ENCODE assay signal across 12 cellular contexts in the genomic region with DNA sequence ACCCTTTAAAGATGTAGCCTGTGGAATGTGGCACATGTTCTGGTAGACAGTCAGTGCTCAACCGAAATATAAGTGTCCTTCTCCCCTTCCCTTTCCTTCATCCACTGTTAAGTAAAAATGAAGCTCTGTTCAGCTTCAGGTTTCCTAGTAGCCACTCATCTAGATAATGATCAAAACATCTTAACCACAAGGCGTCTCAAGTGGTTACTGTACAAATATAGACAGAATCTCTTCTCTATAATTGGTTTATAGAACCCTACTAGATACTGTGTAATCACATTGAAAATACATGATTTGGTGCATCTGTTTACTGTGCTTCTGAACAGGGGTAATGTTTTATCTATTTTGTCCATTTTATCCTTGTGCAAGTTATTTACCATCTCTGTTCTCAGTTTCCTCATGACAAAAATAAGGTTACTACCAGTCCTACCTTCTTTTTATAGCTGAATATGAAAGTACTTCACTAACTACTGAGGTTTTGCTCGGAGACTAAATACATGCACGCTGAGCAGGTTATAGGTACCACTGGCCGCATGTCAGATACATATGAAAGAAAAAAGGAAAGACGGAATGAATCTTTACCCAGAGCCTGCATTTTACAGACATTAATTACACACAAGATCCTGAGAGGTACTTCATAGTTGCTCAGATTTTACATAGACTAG. TPM values are rescaled to one million over a fixed set of nuclear protein-coding genes. Genes with fewer than 3 reads are reported as not detected.
DNase-seq lines count a peak whose midpoint lies in the region; ATAC-seq, FAIRE-seq and TF ChIP-seq lines count a peak whose summit lies in the region.
"Had no signal": no experiment of that assay in that cellular context is flagged by ENCODE, and none has a peak within 500 bp of the region (broad histone marks: within the 10 kb centered on the region; RNA-seq: fewer than 3 reads in every experiment).

No MANE protein-coding gene starts in this region.

- H3K79me2 ChIP-seq in DND-41 (ENCODE audit: insufficient read depth, low read length), result no peaks in the 10 kb centered on the region

- no peak overlapping the region for H3K9ac ChIP-seq in DND-41 (ENCODE audit: low read depth, low read length)

- H3K9me3 ChIP-seq in DND-41 (ENCODE audit: insufficient read depth, low read length, severe bottlenecking) (peaks cover 5% of the 10 kb centered on the region), transverse colon (no peaks in the 10 kb centered on the region)
- H3K9me3 ChIP-seq: SJSA1 had no signal

- peak; percentile 68 for ATAC-seq in DND-41 (ENCODE audit: insufficient read depth, low read depth)
- peak; percentile 61 for ATAC-seq in HG02870 (IDR thresholded peaks at IDR 0.05; ENCODE audit: unreplicated experiment)
- ATAC-seq in foreskin keratinocyte, result no peak
- ATAC-seq: activated CD8-positive, alpha-beta T cell treated with anti-CD3 and anti-CD28 coated beads, Interleukin-2, amount 10 ng/mL, durations not matched to agents 7 days and 5 days had no signal

- no peak for TF ChIP-seq POLR2A in transverse colon (IDR thresholded peaks at IDR 0.05)

- in situ Hi-C loops in transverse colon (cut with MboI; ENCODE audit: low pct_ligation_motif_present in 1 of 4, low pct_unique_long_range_greater_than_20kb in 1 of 4, low sequenced_read_pairs in 3 of 4), result no loop called here

- no peak overlapping the region for H3K4me2 ChIP-seq in DND-41 (ENCODE audit: insufficient read depth, low read length)

- H4K20me1 ChIP-seq in DND-41 (ENCODE audit: insufficient read depth, low read length), result no peaks in the 10 kb centered on the region

- H3K4me3 ChIP-seq in DND-41 (ENCODE audit: low read depth in 1 of 2, low read length in 2 of 2) (no peak overlapping the region), foreskin fibroblast (ENCODE audit: low read depth in 1 of 2, low read length in 2 of 2) (no peak overlapping the region), transverse colon (no peak overlapping the region)
- H3K4me3 ChIP-seq: SJSA1 had no signal

- H3K27me3 ChIP-seq in DND-41 (ENCODE audit: insufficient read depth, low read length, poor library complexity) (no peaks in the 10 kb centered on the region), foreskin keratinocyte (peaks cover 23% of the 10 kb centered on the region), transverse colon (peaks cover 32% of the 10 kb centered on the region)

- H3K4me1 ChIP-seq in DND-41 (ENCODE audit: insufficient read depth, low read length), result no peaks in the 10 kb centered on the region
- H3K4me1 ChIP-seq in foreskin keratinocyte, result no peaks in the 10 kb centered on the region
- peaks cover 0 to 9% (median 8%) of the 10 kb centered on the region in 4 donors for H3K4me1 ChIP-seq in transverse colon

- no peak for TF ChIP-seq EP300 in transverse colon (IDR thresholded peaks at IDR 0.05; ENCODE audit: low read depth)

- intact Hi-C loops in transverse colon (cut with DNase I; ENCODE audit: low total_unique reads), result no loop called here

- peak; percentile 68 for FAIRE-seq in GM19239 (lab: Jason Lieb, UNC)

- H3K36me3 ChIP-seq in DND-41 (ENCODE audit: insufficient read depth, low read length) (no peaks in the 10 kb centered on the region), transverse colon (no peaks in the 10 kb centered on the region)
- H3K36me3 ChIP-seq: SJSA1 had no signal

- 68 to 69% methylated on average over 6 of the region's 6 CpGs for WGBS in transverse colon (ENCODE audit: low coverage in 1 of 2), 2 donors

- H3K27ac ChIP-seq in DND-41 (ENCODE audit: low read length) (no peak overlapping the region), foreskin keratinocyte (no peak overlapping the region), transverse colon (no peak overlapping the region)
- H3K27ac ChIP-seq: epithelial cell of prostate, SJSA1 had no signal

- TF ChIP-seq CTCF in DND-41 (IDR thresholded peaks at IDR 0.05; ENCODE audit: borderline replicate concordance, extremely low read depth, low read length, poor library complexity, severe bottlenecking), result no peak
- TF ChIP-seq CTCF in foreskin fibroblast (IDR thresholded peaks at IDR 0.05; ENCODE audit: low read depth, low read length), result no peak
- no peak for TF ChIP-seq CTCF in foreskin keratinocyte (conservative IDR thresholded peaks at IDR 0.05)
- no peak for TF ChIP-seq CTCF in transverse colon (IDR thresholded peaks at IDR 0.05)

- no peak overlapping the region for H2AFZ ChIP-seq in DND-41 (ENCODE audit: low read depth, low read length)

- DNase-seq in DND-41 (no peak), GM19239 (ENCODE audit: insufficient read length, low spot score) (no peak), NCI-H2029 (lab: John Stamatoyannopoulos, UW) (peak; percentile 56), foreskin fibroblast (no peak), NOMO-1 treated with dmso at 0.1 percent for 144 hours (lab: John Stamatoyannopoulos, UW; ENCODE audit: unreplicated experiment) (no peak), foreskin keratinocyte (no peak), transverse colon (no peak)
- DNase-seq: activated CD8-positive, alpha-beta T cell treated with anti-CD3 and anti-CD28 coated beads, Interleukin-2, amount 10 ng/mL, durations not matched to agents 7 days and 5 days; amygdala had no signal

RNA-seq across cellular contexts. Expression of a gene that starts 20.3 kb away (rescaled TPM):
- 9.9 and 11.5 TPM in 2 replicates for total RNA-seq in foreskin keratinocyte
- polyA plus RNA-seq in foreskin keratinocyte, result 13.4 and 13.5 TPM in 2 replicates
- 10 to 100 TPM; 20.9 to 57.6 (median 25.8) TPM for total RNA-seq in transverse colon
